ENCODE assay signal across 1 cellular context in the genomic region with DNA sequence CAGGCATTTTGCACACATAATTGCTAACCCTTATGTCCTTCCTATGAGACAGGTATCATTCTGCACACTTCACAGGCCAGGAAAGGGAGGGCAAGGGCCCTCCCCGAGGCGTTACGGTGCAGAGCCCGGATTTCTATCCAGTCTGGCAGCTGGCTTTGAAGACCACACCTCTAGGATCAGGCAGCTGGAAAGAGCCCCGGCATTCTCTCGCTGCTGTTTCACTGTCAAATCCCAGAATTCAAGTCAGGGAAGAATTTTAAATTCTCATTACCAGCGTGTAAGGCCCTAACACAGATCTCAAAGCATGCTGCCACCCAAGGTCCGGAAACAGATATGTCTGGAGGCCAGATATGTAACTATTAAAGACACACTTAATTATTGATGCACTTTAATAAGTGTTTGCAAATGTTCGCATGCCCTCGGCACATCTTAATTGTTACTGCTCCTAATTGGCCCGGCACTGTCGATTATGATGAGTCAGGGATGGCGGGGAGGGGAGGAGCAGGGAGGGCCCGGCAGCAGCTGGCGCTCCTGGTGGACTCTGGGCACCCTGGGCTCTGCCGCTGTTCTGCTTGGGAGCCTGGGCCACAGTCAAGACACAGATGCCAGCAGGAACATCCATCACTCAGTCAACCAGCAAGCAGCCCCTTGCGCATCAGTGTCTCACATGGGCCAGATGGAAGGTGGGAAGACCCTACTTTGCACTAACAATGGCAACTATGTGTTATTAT.
TF ChIP-seq lines count a peak whose summit lies in the region.

No MANE protein-coding gene starts in this region.

TF ChIP-seq in H1, 55 proteins besides CTCF, POLR2A, EP300 and RAD21 (continued from another document):
- TF ChIP-seq, protein P1, sequence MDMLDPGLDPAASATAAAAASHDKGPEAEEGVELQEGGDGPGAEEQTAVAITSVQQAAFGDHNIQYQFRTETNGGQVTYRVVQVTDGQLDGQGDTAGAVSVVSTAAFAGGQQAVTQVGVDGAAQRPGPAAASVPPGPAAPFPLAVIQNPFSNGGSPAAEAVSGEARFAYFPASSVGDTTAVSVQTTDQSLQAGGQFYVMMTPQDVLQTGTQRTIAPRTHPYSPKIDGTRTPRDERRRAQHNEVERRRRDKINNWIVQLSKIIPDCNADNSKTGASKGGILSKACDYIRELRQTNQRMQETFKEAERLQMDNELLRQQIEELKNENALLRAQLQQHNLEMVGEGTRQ (IDR thresholded peaks at IDR 0.05; ENCODE audit: low read length), result no peak
- TF ChIP-seq CHD2 (IDR thresholded peaks at IDR 0.05; ENCODE audit: low read length) (no peak), BRCA1 (IDR thresholded peaks at IDR 0.05; ENCODE audit: low read depth, low read length) (no peak), BCL11A (IDR thresholded peaks at IDR 0.05; ENCODE audit: low read depth in 2 of 2, low read length in 2 of 2) (no peak), EZH2 (IDR thresholded peaks at IDR 0.05; ENCODE audit: low read depth, low read length, severe bottlenecking) (no peak), CTBP2 (IDR thresholded peaks at IDR 0.05; ENCODE audit: borderline replicate concordance, insufficient read depth, insufficient read length, low read length) (no peak), TBP (IDR thresholded peaks at IDR 0.05; ENCODE audit: low read depth, low read length) (no peak), NRF1 (IDR thresholded peaks at IDR 0.05; ENCODE audit: low read depth, low read length) (no peak), HDAC6 (IDR thresholded peaks at IDR 0.05; ENCODE audit: low read depth, low read length) (no peak), JUND (IDR thresholded peaks at IDR 0.05; ENCODE audit: low read length) (no peak), SIX5 (IDR thresholded peaks at IDR 0.05; ENCODE audit: low read depth, low read length) (no peak), POLR2AphosphoS5 (IDR thresholded peaks at IDR 0.05; ENCODE audit: low read depth, low read length) (no peak), PHF8 (conservative IDR thresholded peaks at IDR 0.05; ENCODE audit: low read depth, low read length) (no peak), SIRT6 (IDR thresholded peaks at IDR 0.05; ENCODE audit: low read length) (no peak), KDM4A (IDR thresholded peaks at IDR 0.05; ENCODE audit: low read depth, low read length, severe bottlenecking) (no peak), CREB1 (IDR thresholded peaks at IDR 0.05) (no peak)
- TF ChIP-seq, protein P2, sequence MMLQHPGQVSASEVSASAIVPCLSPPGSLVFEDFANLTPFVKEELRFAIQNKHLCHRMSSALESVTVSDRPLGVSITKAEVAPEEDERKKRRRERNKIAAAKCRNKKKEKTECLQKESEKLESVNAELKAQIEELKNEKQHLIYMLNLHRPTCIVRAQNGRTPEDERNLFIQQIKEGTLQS (IDR thresholded peaks at IDR 0.05; ENCODE audit: insufficient read depth, low read depth, low read length), result no peak
